In genomic region chr5:160183075-160183474, GRCh38 we compare ENCODE assay signal across 21 cellular contexts. TPM values are rescaled to one million over a fixed set of nuclear protein-coding genes. Genes with fewer than 3 reads are reported as not detected.
A peak's percentile ranks its signal among the peaks of the same experiment; 100 is the strongest.
DNase-seq lines count a peak whose midpoint lies in the region; ATAC-seq and TF ChIP-seq lines count a peak whose summit lies in the region.
"Had no signal": no experiment of that assay in that cellular context is flagged by ENCODE, and none has a peak within 500 bp of the region (broad histone marks: within the 10 kb centered on the region; RNA-seq: fewer than 3 reads in every experiment).

No MANE protein-coding gene starts in this region.

- POLR2A ChIA-PET in IMR-90 (lab: Charles Lee; ENCODE audit: unreplicated experiment) = no interaction called here

- no peak overlapping the region for H2BK120ac ChIP-seq in IMR-90 (ENCODE audit: low read depth, low read length)
- no peak overlapping the region for H2BK120ac ChIP-seq in mesendoderm (ENCODE audit: low read depth, low read length)

- dilution Hi-C loops in IMR-90 (cut with HindIII; ENCODE audit: low sequenced_read_pairs, unreplicated experiment) = no loop called here

- CTCF ChIA-PET in IMR-90 (lab: Yijun Ruan, JAX) = interaction anchor here (0.6 kb wide), 1 partner anchor 25 kb away, joined by 4 read pairs; no protein-coding TSS in a partner anchor

- TF ChIP-seq EP300 in upper lobe of left lung (IDR thresholded peaks at IDR 0.05) = no peak

- TF ChIP-seq CTCF in IMR-90 (conservative IDR thresholded peaks at IDR 0.05; ENCODE audit: low read depth, low read length) = no peak
- no peak for TF ChIP-seq CTCF in WERI-Rb-1 (IDR thresholded peaks at IDR 0.05; ENCODE audit: low read depth, low read length)
- no peak for TF ChIP-seq CTCF in upper lobe of left lung (IDR thresholded peaks at IDR 0.05)
- no peak for TF ChIP-seq CTCF in brain microvascular endothelial cell (IDR thresholded peaks at IDR 0.05; ENCODE audit: low read depth, low read length, missing control alignments)

- 0 out of 3 replicates have a peak overlapping the region, but pooled peaks have one; percentile 7 for H2BK15ac ChIP-seq in IMR-90 (ENCODE audit: low read depth, low read length)
- H2BK15ac ChIP-seq in mesendoderm (replicated peaks; ENCODE audit: low read depth) = no peak overlapping the region

- H3K4me3 ChIP-seq in IMR-90 (ENCODE audit: insufficient read depth, low read depth, low read length) = no peak overlapping the region
- no peak overlapping the region for H3K4me3 ChIP-seq in mesendoderm (ENCODE audit: low read length)
- no peak overlapping the region for H3K4me3 ChIP-seq in WERI-Rb-1 (ENCODE audit: low read depth, low read length)
- H3K4me3 ChIP-seq in upper lobe of left lung = no peak overlapping the region
- no peak overlapping the region for H3K4me3 ChIP-seq in brain microvascular endothelial cell (ENCODE audit: low read depth, low read length)
- H3K4me3 ChIP-seq: SJCRH30, thyroid gland had no signal

- H2AK5ac ChIP-seq in IMR-90 (ENCODE audit: low read depth, low read length) = no peak overlapping the region
- H2AK5ac ChIP-seq in mesendoderm (ENCODE audit: low read length) = no peak overlapping the region

- no peak overlapping the region for H3K9ac ChIP-seq in IMR-90 (ENCODE audit: low read depth, low read length)
- no peak overlapping the region for H3K9ac ChIP-seq in mesendoderm (ENCODE audit: low read length)

- H3K27ac ChIP-seq in IMR-90 (ENCODE audit: insufficient read depth, low read length) (no peak overlapping the region), caudate nucleus (ENCODE audit: low read depth, low read length) (no peak overlapping the region), mesendoderm (ENCODE audit: low read depth, low read length) (no peak overlapping the region), WERI-Rb-1 (no peak overlapping the region), upper lobe of left lung (no peak overlapping the region), brain microvascular endothelial cell (no peak overlapping the region)
- H3K27ac ChIP-seq: SJCRH30, thyroid gland had no signal

- DNase-seq in ACHN = peak; percentile 41
- DNase-seq in IMR-90 = peak; percentile 8
- DNase-seq in caudate nucleus (lab: John Stamatoyannopoulos, UW) = peak in 40 of 61 donors; percentile 4 to 86 (median 32)
- no peak for DNase-seq in mesendoderm
- DNase-seq in WERI-Rb-1 = no peak
- no peak for DNase-seq in upper lobe of left lung
- no peak for DNase-seq in brain microvascular endothelial cell
- DNase-seq: activated CD4-positive, alpha-beta T cell treated with anti-CD3 and anti-CD28 coated beads for 1 hour; activated CD8-positive, alpha-beta memory T cell treated with anti-CD3 and anti-CD28 coated beads, Interleukin-2, amount 10 ng/mL, durations not matched to agents 7 days and 5 days; activated effector memory CD4-positive, alpha-beta T cell treated with Interleukin-2 at 50 U/mL for 16 hours; CD4-positive, CD25-positive, alpha-beta regulatory T cell; cerebellar nuclear complex; effector memory CD4-positive, alpha-beta T cell; GOT3; NCI-H1048; NCI-H526 treated with DMSO at 0.1 percent for 48 hours; SJCRH30; stimulated activated CD4-positive, alpha-beta T cell treated with anti-CD3 and anti-CD28 coated beads, Interleukin-15, amount 100 ng/mL, for 24 hours; stimulated activated naive B cell treated with anti-CD40 and anti-IgM and Interleukin-4, amounts not matched to agents 10 μg/mL and 1 μg/mL and 100 μg/mL, for 72 hours; thyroid gland had no signal

- H3K18ac ChIP-seq in IMR-90 (ENCODE audit: low read depth, low read length) (no peak overlapping the region), mesendoderm (ENCODE audit: low read length) (no peak overlapping the region)

- no peak overlapping the region for H3K23ac ChIP-seq in IMR-90 (ENCODE audit: low read depth, low read length)
- no peak overlapping the region for H3K23ac ChIP-seq in mesendoderm (ENCODE audit: low read length)

- H3K4ac ChIP-seq in IMR-90 (ENCODE audit: low read depth, low read length) (no peak overlapping the region), mesendoderm (ENCODE audit: low read depth, low read length) (no peak overlapping the region)

- H3K79me1 ChIP-seq in IMR-90 (ENCODE audit: low read depth in 1 of 2, low read length in 2 of 2) (no peaks in the 10 kb centered on the region), mesendoderm (ENCODE audit: low read length) (no peaks in the 10 kb centered on the region)

- in situ Hi-C loops in ACHN (cut with HindIII; ENCODE audit: low pct_ligation_motif_present, low pct_unique_long_range_greater_than_20kb, low sequenced_read_pairs) (no loop called here), IMR-90 (cut with MboI; ENCODE audit: low sequenced_read_pairs) (no loop called here), brain microvascular endothelial cell (cut with HindIII; ENCODE audit: low pct_ligation_motif_present, low sequenced_read_pairs) (no loop called here)

- no peak overlapping the region for H2AK9ac ChIP-seq in IMR-90 (replicated peaks; ENCODE audit: low read depth, low read length, poor library complexity)

- ATAC-seq in IMR-90 (ENCODE audit: low read depth) = peak; percentile 21; the same call in 1 of the 2 replicates
- ATAC-seq in GM19395 (IDR thresholded peaks at IDR 0.05; ENCODE audit: unreplicated experiment) = no peak
- no peak for ATAC-seq in upper lobe of left lung (ENCODE audit: low FRiP score in 2 of 2)
- ATAC-seq: activated CD8-positive, alpha-beta memory T cell treated with anti-CD3 and anti-CD28 coated beads, Interleukin-2, amount 10 ng/mL, durations not matched to agents 7 days and 5 days; stimulated activated naive B cell treated with anti-CD40 and anti-IgM and Interleukin-4, amounts not matched to agents 10 μg/mL and 1 μg/mL and 100 μg/mL, for 72 hours had no signal

- H3K27me3 ChIP-seq in IMR-90 (ENCODE audit: control insufficient read depth, insufficient read depth, low read length) (no peaks in the 10 kb centered on the region), mesendoderm (ENCODE audit: insufficient read depth, low read length, poor library complexity) (no peaks in the 10 kb centered on the region), WERI-Rb-1 (ENCODE audit: insufficient read depth, low read depth, severe bottlenecking) (no peaks in the 10 kb centered on the region), upper lobe of left lung (no peaks in the 10 kb centered on the region), brain microvascular endothelial cell (replicated peaks) (no peaks in the 10 kb centered on the region)
- H3K27me3 ChIP-seq: SJCRH30, thyroid gland had no signal

- H3K36me3 ChIP-seq in IMR-90 (ENCODE audit: control insufficient read depth, insufficient read depth, low read length) = no peaks in the 10 kb centered on the region
- H3K36me3 ChIP-seq in mesendoderm (ENCODE audit: control insufficient read depth, insufficient read depth, low read length) = no peaks in the 10 kb centered on the region
- no peaks in the 10 kb centered on the region for H3K36me3 ChIP-seq in WERI-Rb-1
- H3K36me3 ChIP-seq in upper lobe of left lung = no peaks in the 10 kb centered on the region
- no peaks in the 10 kb centered on the region for H3K36me3 ChIP-seq in brain microvascular endothelial cell (replicated peaks)
- H3K36me3 ChIP-seq: SJCRH30, thyroid gland had no signal

- H4K5ac ChIP-seq in IMR-90 (ENCODE audit: low read depth, low read length) (no peak overlapping the region), mesendoderm (ENCODE audit: low read length) (no peak overlapping the region)

- H3K9me3 ChIP-seq in IMR-90 (ENCODE audit: control insufficient read depth, insufficient read depth, low read length) (no peaks in the 10 kb centered on the region; the same call in 1 of the 2 replicates), WERI-Rb-1 (ENCODE audit: severe bottlenecking) (peaks cover 9% of the 10 kb centered on the region), upper lobe of left lung (no peaks in the 10 kb centered on the region)
- H3K9me3 ChIP-seq: SJCRH30, thyroid gland had no signal

- no CpG with 5 or more reads among the region's 2 CpGs for WGBS in IMR-90 (ENCODE audit: extremely low coverage in 2 of 2, insufficient read length in 1 of 2), 2 experiments
- no CpG with 5 or more reads among the region's 2 CpGs for WGBS in mesendoderm (ENCODE audit: extremely low coverage, insufficient coverage, low lambda C conversion rate)
- WGBS in upper lobe of left lung, 2 donors = 79 to 81% methylated on average over 2 of the region's 2 CpGs

- no peak overlapping the region for H4K91ac ChIP-seq in IMR-90 (ENCODE audit: insufficient read depth, low read depth, low read length)

- no peak overlapping the region for H2BK20ac ChIP-seq in IMR-90 (ENCODE audit: low read depth, low read length)

- no peak for TF ChIP-seq POLR2A in IMR-90 (IDR thresholded peaks at IDR 0.05; ENCODE audit: low read depth, low read length)
- TF ChIP-seq POLR2A in upper lobe of left lung (IDR thresholded peaks at IDR 0.05) = no peak

- no TSS peak for BruUV-seq in IMR-90 (replicated peaks; lab: Mats Ljungman, UMichigan)

- H4K8ac ChIP-seq in IMR-90 (ENCODE audit: low read depth in 2 of 2, low read length in 2 of 2) (no peak overlapping the region), mesendoderm (ENCODE audit: low read depth, low read length) (no peak overlapping the region)

- H4K20me1 ChIP-seq in IMR-90 (ENCODE audit: insufficient read depth, low read length) = no peaks in the 10 kb centered on the region

- H2BK5ac ChIP-seq in IMR-90 (ENCODE audit: low read depth, low read length, poor library complexity, severe bottlenecking) (no peak overlapping the region), mesendoderm (ENCODE audit: low read length) (no peak overlapping the region)

- H2AFZ ChIP-seq in IMR-90 (replicated peaks; ENCODE audit: low read length, poor library complexity) = peak overlapping the region; percentile 8

- peak overlapping the region; percentile 8; the same call in 1 of the 2 replicates for H3K14ac ChIP-seq in IMR-90 (replicated peaks; ENCODE audit: low read depth, low read length)

- no peak for TF ChIP-seq RAD21 in IMR-90 (IDR thresholded peaks at IDR 0.05; ENCODE audit: low read length)

- H3K79me2 ChIP-seq in mesendoderm (ENCODE audit: control insufficient read depth, insufficient read depth, low read length) = no peaks in the 10 kb centered on the region

- H3K4me2 ChIP-seq in IMR-90 (ENCODE audit: low read depth, low read length) (no peak overlapping the region), mesendoderm (ENCODE audit: low read length) (no peak overlapping the region)

- H3K4me1 ChIP-seq in IMR-90 (ENCODE audit: control insufficient read depth, insufficient read depth, low read length) (0 out of 2 replicates have a peak, but pooled peaks cover 2% of the 10 kb centered on the region), mesendoderm (ENCODE audit: control insufficient read depth, low read depth, low read length) (no peaks in the 10 kb centered on the region), upper lobe of left lung (peaks cover 0 to 3% (median 1%) of the 10 kb centered on the region in 4 donors)
- H3K4me1 ChIP-seq: thyroid gland had no signal

- no peak overlapping the region for H3K56ac ChIP-seq in IMR-90 (ENCODE audit: extremely low read depth, insufficient read depth, low read length)
- peak overlapping the region; percentile 17 for H3K56ac ChIP-seq in mesendoderm (ENCODE audit: low read length)

- H3K9me1 ChIP-seq in IMR-90 (ENCODE audit: insufficient read depth, low read length) = peaks cover 6% of the 10 kb centered on the region; the same call in 1 of the 2 replicates

- intact Hi-C loops in IMR-90 (cut with micrococcal nuclease) = no loop called here

RNA-seq across cellular contexts. Expression of gene FABP6, which starts 46.2 kb away (rescaled TPM):
- total RNA-seq in IMR-90 (2012; rRNA removed) (not detected in 2 replicates), upper lobe of left lung (10 to 100 TPM in 2 of 6 donors, 1 to 10 TPM in 2, not detected in 2; 4.4 to 14.4 (median 9.1) TPM)
- polyA plus RNA-seq in IMR-90 (2012; rRNA removed) = not detected in 2 replicates
- not detected in 2 replicates for polyA plus RNA-seq in IMR-90 (2012; cell fraction: cytosol; rRNA removed)
- polyA plus RNA-seq in IMR-90 (2012; cell fraction: nucleus; rRNA removed; ENCODE audit: low replicate concordance) = not detected in 2 replicates
- 6.5 TPM for polyA plus RNA-seq in mesendoderm (2013, experiment 1 of 2)
- polyA plus RNA-seq in mesendoderm (2013, experiment 2 of 2) = 5.7 TPM
- total RNA-seq: activated CD8-positive, alpha-beta memory T cell treated with anti-CD3 and anti-CD28 coated beads, Interleukin-2, amount 10 ng/mL, durations not matched to agents 7 days and 5 days; CD4-positive, CD25-positive, alpha-beta regulatory T cell; thyroid gland had no signal
- polyA plus RNA-seq: CD4-positive, CD25-positive, alpha-beta regulatory T cell had no signal

Comparison
In these comparisons a context has a peak if more than half of its experiments do, and no peak if none do; other contexts are left out.
1. DNase-seq: peak in ACHN (single experiment), IMR-90 (single experiment) and caudate nucleus (40 of 61); none in mesendoderm (single experiment), WERI-Rb-1 (single experiment), upper lobe of left lung (0 of 2) and brain microvascular endothelial cell (single experiment).